ENCODE assay signal across 14 cellular contexts in genomic region chr14:65373671-65374039, GRCh38. TPM values are rescaled to one million over a fixed set of nuclear protein-coding genes. Genes with fewer than 3 reads are reported as not detected.
DNase-seq lines count a peak whose midpoint lies in the region; ATAC-seq, FAIRE-seq and TF ChIP-seq lines count a peak whose summit lies in the region.
"Had no signal": no experiment of that assay in that cellular context is flagged by ENCODE, and none has a peak within 500 bp of the region (broad histone marks: within the 10 kb centered on the region; RNA-seq: fewer than 3 reads in every experiment).

No MANE protein-coding gene starts in this region.

- H2BK12ac ChIP-seq in mesenchymal stem cell (ENCODE audit: low read length in 2 of 2), result no peak overlapping the region

- H3K27me3 ChIP-seq in pancreas, result no peaks in the 10 kb centered on the region
- no peaks in the 10 kb centered on the region for H3K27me3 ChIP-seq in mesenchymal stem cell (ENCODE audit: control insufficient read depth in 1 of 2, insufficient read depth in 1 of 2, low read length in 2 of 2)
- no peaks in the 10 kb centered on the region for H3K27me3 ChIP-seq in Peyer's patch

- ATAC-seq in pancreas (peak in 3 of 4 donors; percentile 78 to 96 (median 93)), GM19467 (IDR thresholded peaks at IDR 0.05; ENCODE audit: unreplicated experiment) (no peak)
- ATAC-seq: activated CD4-positive, alpha-beta T cell treated with anti-CD3 and anti-CD28 coated beads for 36 hours; activated naive CD4-positive, alpha-beta T cell treated with anti-CD3 and anti-CD28 coated beads, Interleukin-2, amount 50 U/mL, for 72 hours had no signal

- H3K4ac ChIP-seq in mesenchymal stem cell (ENCODE audit: low read depth in 1 of 2, low read length in 2 of 2), result no peak overlapping the region

- no peak overlapping the region for H3K4me2 ChIP-seq in mesenchymal stem cell (ENCODE audit: low read length, poor library complexity, severe bottlenecking)
- H3K4me2 ChIP-seq: SK-N-SH had no signal

- no peak for TF ChIP-seq POLR2A in Peyer's patch (IDR thresholded peaks at IDR 0.05)

- no peak overlapping the region for H3K18ac ChIP-seq in mesenchymal stem cell (ENCODE audit: low read depth in 1 of 2, low read length in 2 of 2)

- peak overlapping the region in 1 of 4 donors; percentile 13 for H3K27ac ChIP-seq in pancreas
- no peak overlapping the region for H3K27ac ChIP-seq in mesenchymal stem cell (ENCODE audit: low read length, poor library complexity, severe bottlenecking)
- H3K27ac ChIP-seq in Peyer's patch, result no peak overlapping the region

- no peak overlapping the region for H4K8ac ChIP-seq in mesenchymal stem cell (ENCODE audit: low read length)

- H3K4me1 ChIP-seq in pancreas, result no peaks in the 10 kb centered on the region
- no peaks in the 10 kb centered on the region for H3K4me1 ChIP-seq in mesenchymal stem cell (ENCODE audit: control insufficient read depth, insufficient read depth, low read depth, low read length)
- no peaks in the 10 kb centered on the region for H3K4me1 ChIP-seq in Peyer's patch

- H3K9me3 ChIP-seq in pancreas, result no peaks in the 10 kb centered on the region
- no peaks in the 10 kb centered on the region for H3K9me3 ChIP-seq in mesenchymal stem cell (ENCODE audit: control insufficient read depth, low read length)
- no peaks in the 10 kb centered on the region for H3K9me3 ChIP-seq in Peyer's patch
- H3K9me3 ChIP-seq: SK-N-SH had no signal

- H2BK120ac ChIP-seq in mesenchymal stem cell (ENCODE audit: low read depth, low read length), result no peak overlapping the region

- no peak overlapping the region for H3K14ac ChIP-seq in mesenchymal stem cell (ENCODE audit: low read length in 2 of 2)

- no peak overlapping the region for H4K91ac ChIP-seq in mesenchymal stem cell (ENCODE audit: low read length)

- no peak overlapping the region for H2AFZ ChIP-seq in mesenchymal stem cell (ENCODE audit: low read depth, low read length)

- H3K4me3 ChIP-seq in epithelial cell of proximal tubule (ENCODE audit: low read depth, low read length), result no peak overlapping the region
- peak overlapping the region in 1 of 4 donors; percentile 32 for H3K4me3 ChIP-seq in pancreas
- H3K4me3 ChIP-seq in mesenchymal stem cell (ENCODE audit: insufficient read depth in 1 of 2, low read depth in 1 of 2, low read length in 2 of 2), result peak overlapping the region in 1 of 2 experiments; percentile 49
- H3K4me3 ChIP-seq in Peyer's patch, result no peak overlapping the region

- intact Hi-C loops in pancreas (cut with DNase I), result no loop called here

- no peak overlapping the region for H2BK5ac ChIP-seq in mesenchymal stem cell (ENCODE audit: low read depth, low read length, poor library complexity, severe bottlenecking)

- no peaks in the 10 kb centered on the region for H3K79me1 ChIP-seq in mesenchymal stem cell (replicated peaks; ENCODE audit: low read length, poor library complexity, severe bottlenecking)

- no peak overlapping the region for H2AK5ac ChIP-seq in mesenchymal stem cell (ENCODE audit: low read length, severe bottlenecking)

- no peak for FAIRE-seq in pancreas (lab: Jason Lieb, UNC)

- no peaks in the 10 kb centered on the region for H3K36me3 ChIP-seq in pancreas
- H3K36me3 ChIP-seq in mesenchymal stem cell (ENCODE audit: control insufficient read depth in 1 of 2, insufficient read depth in 2 of 2, low read depth in 1 of 2, low read length in 2 of 2), result no peaks in the 10 kb centered on the region
- H3K36me3 ChIP-seq in Peyer's patch, result no peaks in the 10 kb centered on the region

- no peak overlapping the region for H2BK15ac ChIP-seq in mesenchymal stem cell (ENCODE audit: low read depth, poor library complexity, severe bottlenecking)

- WGBS in pancreas, 2 donors, result 49 to 52% methylated on average over 8 of the region's 8 CpGs
- 88% methylated on average over 8 of the region's 8 CpGs for WGBS in mesenchymal stem cell

- DNase-seq in DMS53 (lab: John Stamatoyannopoulos, UW), result peak; percentile 68
- DNase-seq in NCI-H2227 (lab: John Stamatoyannopoulos, UW; ENCODE audit: unreplicated experiment), result peak; percentile 26
- no peak for DNase-seq in epithelial cell of proximal tubule (ENCODE audit: low read depth)
- peak in 3 of 6 donors; percentile 11 to 52 (median 26) for DNase-seq in pancreas
- no peak for DNase-seq in mesenchymal stem cell
- DNase-seq in Peyer's patch, result no peak
- no peak for DNase-seq in activated CD8-positive, alpha-beta memory T cell treated with anti-CD3 and anti-CD28 coated beads, Interleukin-2, amount 50 U/mL, for 48 hours
- DNase-seq: activated CD4-positive, alpha-beta T cell treated with anti-CD3 and anti-CD28 coated beads for 36 hours; DMS 273 treated with DMSO at 0.1 percent for 48 hours; NCI-H345; SK-N-SH; stimulated activated CD4-positive, alpha-beta T cell treated with anti-CD3 and anti-CD28 coated beads, Interleukin-2, amount 100 ng/mL, for 48 hours had no signal

- no peak overlapping the region for H3K9ac ChIP-seq in mesenchymal stem cell (ENCODE audit: low read length)
- H3K9ac ChIP-seq: SK-N-SH had no signal

- no peak overlapping the region for H3K23ac ChIP-seq in mesenchymal stem cell (ENCODE audit: low read length in 2 of 2)

- TF ChIP-seq CTCF in epithelial cell of proximal tubule (conservative IDR thresholded peaks at IDR 0.05; ENCODE audit: low read depth, low read length), result peak; percentile 43
- no peak for TF ChIP-seq CTCF in pancreas (IDR thresholded peaks at IDR 0.05)
- no peak for TF ChIP-seq CTCF in Peyer's patch (IDR thresholded peaks at IDR 0.05)

RNA-seq across cellular contexts. Expression of gene FUT8, which starts 38.9 kb away (rescaled TPM):
- total RNA-seq in epithelial cell of proximal tubule (49.4 and 66.4 TPM in 2 replicates), pancreas (10 to 100 TPM; 19.1 to 42.6 (median 22.6) TPM), Peyer's patch (100 to 1,000 TPM in 1 of 4 donors, 10 to 100 TPM in 3; 46.4 to 126 (median 55.9) TPM)
- 1 to 10 TPM; 5.8 to 7.0 TPM for polyA plus RNA-seq in pancreas
- 32.7 TPM for polyA plus RNA-seq in mesenchymal stem cell (2013, experiment 1 of 2)
- polyA plus RNA-seq in mesenchymal stem cell (2013, experiment 2 of 2), result 31.2 TPM

Comparison
In these comparisons a context has a peak if more than half of its experiments do, and no peak if none do; other contexts are left out.
1. DNase-seq: peak in DMS53 (single experiment) and NCI-H2227 (single experiment); none in epithelial cell of proximal tubule (single experiment), mesenchymal stem cell (single experiment), Peyer's patch (0 of 3) and activated CD8-positive, alpha-beta memory T cell treated with anti-CD3 and anti-CD28 coated beads, Interleukin-2, amount 50 U/mL, for 48 hours (single experiment).